In genomic region chr18:12307871-12308385, GRCh38 we compare ENCODE assay signal across 8 cellular contexts. TPM values are rescaled to one million over a fixed set of nuclear protein-coding genes. Genes with fewer than 3 reads are reported as not detected.
A peak's percentile ranks its signal among the peaks of the same experiment; 100 is the strongest.
DNase-seq lines count a peak whose midpoint lies in the region; ATAC-seq and TF ChIP-seq lines count a peak whose summit lies in the region.

Gene TUBB6, plus strand, starts transcription at chr18:12308241. Its CDS starts 52 bp downstream, at chr18:12308293.

- peak within 1 kb of the TSS; percentile 73 for H3K4me3 Mint-ChIP-seq in activated naive CD8-positive, alpha-beta T cell treated with anti-CD3 and anti-CD28 coated beads for 36 hours

- ATAC-seq in HG02588 (IDR thresholded peaks at IDR 0.05; ENCODE audit: unreplicated experiment) (peak; percentile 67), heart left ventricle (peak; percentile 27 to 80 (median 74))

- peak within 1 kb of the TSS; percentile 44 to 98 (median 82) for H3K4me3 ChIP-seq in heart left ventricle
- peak within 1 kb of the TSS; percentile 40 to 66 for H3K4me3 ChIP-seq in prostate gland

- H3K27me3 ChIP-seq in heart left ventricle, result no peaks in the 10 kb centered on the region
- no peaks in the 10 kb centered on the region for H3K27me3 ChIP-seq in prostate gland (replicated peaks; ENCODE audit: insufficient read depth)

- peaks cover 62% of the 10 kb centered on the region for H3K27me3 Mint-ChIP-seq in activated naive CD8-positive, alpha-beta T cell treated with anti-CD3 and anti-CD28 coated beads for 36 hours

- TF ChIP-seq POLR2A in heart left ventricle (IDR thresholded peaks at IDR 0.05) (peak in 1 of 2 donors; percentile 56), prostate gland (IDR thresholded peaks at IDR 0.05) (peak; percentile 11)

- H3K4me1 ChIP-seq in heart left ventricle, result peaks cover 0 to 39% (median 22%) of the 10 kb centered on the region in 12 donors
- H3K4me1 ChIP-seq in prostate gland (replicated peaks), result no peaks in the 10 kb centered on the region

- H3K27ac Mint-ChIP-seq in activated naive CD8-positive, alpha-beta T cell treated with anti-CD3 and anti-CD28 coated beads for 36 hours, result no peak within 1 kb of the TSS

- peaks cover 5% of the 10 kb centered on the region for H3K9me3 Mint-ChIP-seq in activated naive CD8-positive, alpha-beta T cell treated with anti-CD3 and anti-CD28 coated beads for 36 hours

- H3K9me3 ChIP-seq in heart left ventricle, result peaks cover 0 to 14% (median 8%) of the 10 kb centered on the region in 12 donors
- H3K9me3 ChIP-seq in prostate gland, result no peaks in the 10 kb centered on the region

- intact Hi-C loops in heart left ventricle (cut with DNase I), result loop anchor here in 4 of 10 donors (2.0 to 10.0 kb wide), 6 partner anchors 19 to 371 kb away; partner anchors contain the start of genes AFG3L2 (in 2 of the 4) and SPIRE1 (in 1 of the 4)
- intact Hi-C loops in prostate gland (cut with DNase I), result loop anchor here (1.0 to 5.0 kb wide), 2 partner anchors 20 to 36 kb away; no protein-coding TSS in a partner anchor

- peaks cover 14% of the 10 kb centered on the region for H3K36me3 Mint-ChIP-seq in activated naive CD8-positive, alpha-beta T cell treated with anti-CD3 and anti-CD28 coated beads for 36 hours

- peak in 1 of 12 donors; percentile 1 for TF ChIP-seq CTCF in heart left ventricle (IDR thresholded peaks at IDR 0.05)
- no peak for TF ChIP-seq CTCF in prostate gland (IDR thresholded peaks at IDR 0.05)

- WGBS in heart left ventricle, 4 donors, result 0 to 1% (median 1%) methylated on average over 16 to 76 of the region's 76 CpGs; no CpG with 5 or more reads in 1 of the 4 donors
- under 1% methylated on average over 56 of the region's 76 CpGs for WGBS in prostate gland

- peak; percentile 59 for DNase-seq in stimulated activated CD4-positive, alpha-beta T cell treated with anti-CD3 and anti-CD28 coated beads, Interleukin-15, amount 100 ng/mL, for 24 hours
- no peak for DNase-seq in stimulated activated CD4-positive, alpha-beta T cell treated with anti-CD3 and anti-CD28 coated beads, Interleukin-4, amount 100 ng/mL, for 24 hours
- DNase-seq in NCI-H2196 treated with DMSO at 0.1 percent for 48 hours (lab: John Stamatoyannopoulos, UW; ENCODE audit: unreplicated experiment) (peak; percentile 38), heart left ventricle (peak; percentile 84 to 91 (median 88)), prostate gland (ENCODE audit: low spot score) (no peak), ecto neural progenitor cell (ENCODE audit: low spot score) (no peak)
- peak; percentile 74 for DNase-seq in activated naive CD8-positive, alpha-beta T cell treated with anti-CD3 and anti-CD28 coated beads for 36 hours

- peaks cover 14% of the 10 kb centered on the region for H3K4me1 Mint-ChIP-seq in activated naive CD8-positive, alpha-beta T cell treated with anti-CD3 and anti-CD28 coated beads for 36 hours

- H3K27ac ChIP-seq in heart left ventricle (peak within 1 kb of the TSS; percentile 94 to 100 (median 98)), prostate gland (peak within 1 kb of the TSS; percentile 82 to 83)

- H3K36me3 ChIP-seq in heart left ventricle (peaks cover 0 to 28% (median 22%) of the 10 kb centered on the region in 9 donors), prostate gland (no peaks in the 10 kb centered on the region)

RNA-seq across cellular contexts. Expression of gene TUBB6, which starts in this region (rescaled TPM):
- 10 to 100 TPM; 11.1 to 11.6 TPM for total RNA-seq in activated naive CD8-positive, alpha-beta T cell treated with anti-CD3 and anti-CD28 coated beads for 36 hours
- 100 to 1,000 TPM in 6 of 9 donors, 10 to 100 TPM in 3; 64.8 to 421 (median 126) TPM for total RNA-seq in heart left ventricle
- polyA plus RNA-seq in heart left ventricle, result 100 to 1,000 TPM in 1 of 2 donors, 10 to 100 TPM in 1; 90.4 to 800 TPM
- total RNA-seq in prostate gland, result 100 to 1,000 TPM in 1 of 2 donors, 10 to 100 TPM in 1; 51.9 to 133 TPM

Comparison
In these comparisons a context has a peak if more than half of its experiments do, and no peak if none do; other contexts are left out.
1. RNA of gene TUBB6 (total RNA-seq): 51.9 to 133 TPM in prostate gland and 64.8 to 421 TPM in heart left ventricle; 11.1 to 11.6 TPM in activated naive CD8-positive, alpha-beta T cell treated with anti-CD3 and anti-CD28 coated beads for 36 hours; every median in the first group is over 4 times any median in the second.
2. DNase-seq: peak in stimulated activated CD4-positive, alpha-beta T cell treated with anti-CD3 and anti-CD28 coated beads, Interleukin-15, amount 100 ng/mL, for 24 hours (single experiment), NCI-H2196 treated with DMSO at 0.1 percent for 48 hours (single experiment), activated naive CD8-positive, alpha-beta T cell treated with anti-CD3 and anti-CD28 coated beads for 36 hours (single experiment) and heart left ventricle (5 of 5); none in stimulated activated CD4-positive, alpha-beta T cell treated with anti-CD3 and anti-CD28 coated beads, Interleukin-4, amount 100 ng/mL, for 24 hours (single experiment), prostate gland (single experiment) and ecto neural progenitor cell (single experiment).